Comparison of ENCODE assay signal across 10 cellular contexts in the genomic region with DNA sequence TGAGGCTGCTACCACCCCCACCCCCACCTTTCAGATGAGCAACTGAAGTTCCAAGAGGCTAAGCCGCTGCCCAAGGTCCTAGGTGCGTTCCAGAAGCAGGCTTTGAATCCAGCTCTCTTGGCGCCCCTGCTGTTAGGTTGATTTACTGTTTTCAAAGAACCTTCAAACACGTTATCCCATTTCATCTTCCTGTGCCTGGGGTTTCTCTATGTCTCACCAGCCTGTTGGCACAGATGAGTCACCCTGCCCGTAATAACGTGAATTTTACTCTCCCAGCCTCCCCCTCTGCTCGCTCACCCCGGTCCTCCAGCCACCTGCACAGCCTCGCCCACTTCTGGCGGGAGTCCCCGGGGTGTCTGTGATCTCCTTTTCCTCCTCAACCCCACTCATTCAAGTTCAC. TPM values are rescaled to one million over a fixed set of nuclear protein-coding genes. Genes with fewer than 3 reads are reported as not detected.
DNase-seq lines count a peak whose midpoint lies in the region; ATAC-seq, FAIRE-seq and TF ChIP-seq lines count a peak whose summit lies in the region.
"Had no signal": no experiment of that assay in that cellular context is flagged by ENCODE, and none has a peak within 500 bp of the region (broad histone marks: within the 10 kb centered on the region; RNA-seq: fewer than 3 reads in every experiment).

No MANE protein-coding gene starts in this region.

- peaks cover 45% of the 10 kb centered on the region for H3K4me1 Mint-ChIP-seq in activated CD4-positive, alpha-beta memory T cell treated with anti-CD3 and anti-CD28 coated beads, Interleukin-2, amount 10 ng/mL, durations not matched to agents 7 days and 5 days

- ATAC-seq in A549 = peak; percentile 89 to 95
- no peak for ATAC-seq in HG03097 (IDR thresholded peaks at IDR 0.05; ENCODE audit: low FRiP score, unreplicated experiment)
- ATAC-seq: left lobe of liver, Right ventricle myocardium inferior had no signal

- H3K9ac ChIP-seq in Loucy (ENCODE audit: low read depth, low read length, poor library complexity, severe bottlenecking) = no peak overlapping the region

- TF ChIP-seq CTCF in A549 (IDR thresholded peaks at IDR 0.05) = peak; percentile 32; the same call in 1 of the 3 replicates
- TF ChIP-seq CTCF in Loucy (conservative IDR thresholded peaks at IDR 0.05; ENCODE audit: low read length) = no peak
- no peak for TF ChIP-seq CTCF in D721Med (IDR thresholded peaks at IDR 0.05; ENCODE audit: insufficient read depth, missing control alignments)

- H3K4me2 ChIP-seq in A549 = peak overlapping the region; percentile 67
- H3K4me2 ChIP-seq in Loucy (ENCODE audit: low read depth, low read length, poor library complexity, severe bottlenecking) = peak overlapping the region; percentile 10

- FAIRE-seq in A549 (lab: Jason Lieb, UNC) (no peak), D721Med (lab: Jason Lieb, UNC) (no peak)

- WGBS in A549 (ENCODE audit: missing lambda C conversion rate) = 7% methylated on average over 11 of the region's 11 CpGs

- H3K9me3 Mint-ChIP-seq in activated CD4-positive, alpha-beta memory T cell treated with anti-CD3 and anti-CD28 coated beads, Interleukin-2, amount 10 ng/mL, durations not matched to agents 7 days and 5 days = no peaks in the 10 kb centered on the region

- 0 out of 5 replicates have a peak, but pooled peaks of 1 of the 2 experiments have one; percentile 17 for TF ChIP-seq EP300 in A549 (IDR thresholded peaks at IDR 0.05)

- CTCF ChIA-PET in A549 (lab: Yijun Ruan, JAX) = interaction anchor here (0.6 to 12.5 kb wide), 12 partner anchors 8 to 407 kb away, joined by 3 to 342 read pairs (median 4); no protein-coding TSS in a partner anchor
- CTCF ChIA-PET in activated CD4-positive, alpha-beta memory T cell treated with anti-CD3 and anti-CD28 coated beads, Interleukin-2, amount 10 ng/mL, durations not matched to agents 7 days and 5 days (lab: Charles Lee) = interaction anchor here (1.2 to 3.4 kb wide), 4 partner anchors 9 to 335 kb away, joined by 5 to 15 read pairs (median 10); a partner anchor contains a TSS

- H3K9me3 ChIP-seq in A549 (no peaks in the 10 kb centered on the region), Loucy (ENCODE audit: insufficient read depth, low read depth, low read length) (no peaks in the 10 kb centered on the region)

- H3K4me3 ChIP-seq in A549 = no peak overlapping the region
- H3K4me3 ChIP-seq in Loucy (ENCODE audit: low read length, poor library complexity, severe bottlenecking) = no peak overlapping the region

- no peak overlapping the region for H2AFZ ChIP-seq in Loucy (ENCODE audit: low read length)

- peaks cover 32% of the 10 kb centered on the region for H3K4me1 ChIP-seq in A549
- peaks cover 14% of the 10 kb centered on the region for H3K4me1 ChIP-seq in Loucy (ENCODE audit: insufficient read depth, low read length, poor library complexity, severe bottlenecking)

- H3K27me3 Mint-ChIP-seq in activated CD4-positive, alpha-beta memory T cell treated with anti-CD3 and anti-CD28 coated beads, Interleukin-2, amount 10 ng/mL, durations not matched to agents 7 days and 5 days = no peaks in the 10 kb centered on the region

- no peaks in the 10 kb centered on the region for H3K36me3 Mint-ChIP-seq in activated CD4-positive, alpha-beta memory T cell treated with anti-CD3 and anti-CD28 coated beads, Interleukin-2, amount 10 ng/mL, durations not matched to agents 7 days and 5 days (ENCODE audit: low read depth)

- H3K27ac Mint-ChIP-seq in activated CD4-positive, alpha-beta memory T cell treated with anti-CD3 and anti-CD28 coated beads, Interleukin-2, amount 10 ng/mL, durations not matched to agents 7 days and 5 days = peak overlapping the region; percentile 69

- DNase-seq in A549 (ENCODE audit: low read depth in 1 of 2, low spot score in 1 of 2) (peak; percentile 69 to 82), mesenteric fat pad (ENCODE audit: low spot score) (peak; percentile 79), D721Med (ENCODE audit: insufficient read length, low spot score) (no peak), HUDEP-2 (lab: John Stamatoyannopoulos, UW; ENCODE audit: unreplicated experiment in 76 of 76) (no peak), HuH-7.5 (ENCODE audit: low spot score) (no peak)
- peak; percentile 64 for DNase-seq in activated CD4-positive, alpha-beta memory T cell treated with anti-CD3 and anti-CD28 coated beads, Interleukin-2, amount 10 ng/mL, durations not matched to agents 7 days and 5 days

- no peaks in the 10 kb centered on the region for H3K27me3 ChIP-seq in Loucy (ENCODE audit: insufficient read depth, low read length, poor library complexity, severe bottlenecking)

- peak overlapping the region; percentile 8 for H3K4me3 Mint-ChIP-seq in activated CD4-positive, alpha-beta memory T cell treated with anti-CD3 and anti-CD28 coated beads, Interleukin-2, amount 10 ng/mL, durations not matched to agents 7 days and 5 days

- H4K20me1 ChIP-seq in Loucy (ENCODE audit: insufficient read depth, low read length, poor library complexity, severe bottlenecking) = no peaks in the 10 kb centered on the region

- no peaks in the 10 kb centered on the region for H3K9me2 ChIP-seq in Loucy (replicated peaks; ENCODE audit: low read depth, low read length)

- peak overlapping the region; percentile 73 to 84 for H3K27ac ChIP-seq in A549

- no peaks in the 10 kb centered on the region for H3F3A ChIP-seq in Loucy (ENCODE audit: low read depth)

- TF ChIP-seq POLR2A in A549 (IDR thresholded peaks at IDR 0.05; ENCODE audit: low read length) = no peak

- peak; percentile 61 to 62 for TF ChIP-seq RAD21 in A549 (conservative IDR thresholded peaks at IDR 0.05 in 1 of 2, IDR thresholded peaks at IDR 0.05 in 1 of 2)

- POLR2A ChIA-PET in A549 (lab: Yijun Ruan, JAX) = interaction anchor here (0.6 to 0.9 kb wide), 2 partner anchors 13 to 66 kb away, joined by 3 read pairs; a partner anchor contains a TSS
- POLR2A ChIA-PET in activated CD4-positive, alpha-beta memory T cell treated with anti-CD3 and anti-CD28 coated beads, Interleukin-2, amount 10 ng/mL, durations not matched to agents 7 days and 5 days (lab: Charles Lee) = interaction anchor here (0.8 to 1.0 kb wide), 3 partner anchors 14 to 135 kb away, joined by 3 to 4 read pairs (median 3); a partner anchor contains a TSS

- no peaks in the 10 kb centered on the region for H3K79me2 ChIP-seq in Loucy (ENCODE audit: insufficient read depth, low read length)

- no peaks in the 10 kb centered on the region for H3K36me3 ChIP-seq in Loucy (ENCODE audit: insufficient read depth, low read length)

TF ChIP-seq in A549, 52 proteins besides CTCF, POLR2A, EP300 and RAD21 (continues in another document):
- TF ChIP-seq, protein P1, sequence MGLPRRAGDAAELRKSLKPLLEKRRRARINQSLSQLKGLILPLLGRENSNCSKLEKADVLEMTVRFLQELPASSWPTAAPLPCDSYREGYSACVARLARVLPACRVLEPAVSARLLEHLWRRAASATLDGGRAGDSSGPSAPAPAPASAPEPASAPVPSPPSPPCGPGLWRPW (IDR thresholded peaks at IDR 0.05) = no peak
- TF ChIP-seq, protein P2, sequence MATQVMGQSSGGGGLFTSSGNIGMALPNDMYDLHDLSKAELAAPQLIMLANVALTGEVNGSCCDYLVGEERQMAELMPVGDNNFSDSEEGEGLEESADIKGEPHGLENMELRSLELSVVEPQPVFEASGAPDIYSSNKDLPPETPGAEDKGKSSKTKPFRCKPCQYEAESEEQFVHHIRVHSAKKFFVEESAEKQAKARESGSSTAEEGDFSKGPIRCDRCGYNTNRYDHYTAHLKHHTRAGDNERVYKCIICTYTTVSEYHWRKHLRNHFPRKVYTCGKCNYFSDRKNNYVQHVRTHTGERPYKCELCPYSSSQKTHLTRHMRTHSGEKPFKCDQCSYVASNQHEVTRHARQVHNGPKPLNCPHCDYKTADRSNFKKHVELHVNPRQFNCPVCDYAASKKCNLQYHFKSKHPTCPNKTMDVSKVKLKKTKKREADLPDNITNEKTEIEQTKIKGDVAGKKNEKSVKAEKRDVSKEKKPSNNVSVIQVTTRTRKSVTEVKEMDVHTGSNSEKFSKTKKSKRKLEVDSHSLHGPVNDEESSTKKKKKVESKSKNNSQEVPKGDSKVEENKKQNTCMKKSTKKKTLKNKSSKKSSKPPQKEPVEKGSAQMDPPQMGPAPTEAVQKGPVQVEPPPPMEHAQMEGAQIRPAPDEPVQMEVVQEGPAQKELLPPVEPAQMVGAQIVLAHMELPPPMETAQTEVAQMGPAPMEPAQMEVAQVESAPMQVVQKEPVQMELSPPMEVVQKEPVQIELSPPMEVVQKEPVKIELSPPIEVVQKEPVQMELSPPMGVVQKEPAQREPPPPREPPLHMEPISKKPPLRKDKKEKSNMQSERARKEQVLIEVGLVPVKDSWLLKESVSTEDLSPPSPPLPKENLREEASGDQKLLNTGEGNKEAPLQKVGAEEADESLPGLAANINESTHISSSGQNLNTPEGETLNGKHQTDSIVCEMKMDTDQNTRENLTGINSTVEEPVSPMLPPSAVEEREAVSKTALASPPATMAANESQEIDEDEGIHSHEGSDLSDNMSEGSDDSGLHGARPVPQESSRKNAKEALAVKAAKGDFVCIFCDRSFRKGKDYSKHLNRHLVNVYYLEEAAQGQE (IDR thresholded peaks at IDR 0.05) = no peak
- TF ChIP-seq HOXB13 (CRISPR knock-in tag; IDR thresholded peaks at IDR 0.05; ENCODE audit: low read depth) (no peak), TP53 (CRISPR knock-in tag; IDR thresholded peaks at IDR 0.05) (no peak), FOSL2 (IDR thresholded peaks at IDR 0.05) (peak; percentile 65), FOSL2 (CRISPR knock-in tag; IDR thresholded peaks at IDR 0.05) (peak; percentile 76), POLR2AphosphoS2 (conservative IDR thresholded peaks at IDR 0.05; ENCODE audit: low read length) (no peak), RNF2 (IDR thresholded peaks at IDR 0.05; ENCODE audit: borderline replicate concordance, low read depth) (no peak), HEYL (CRISPR knock-in tag; IDR thresholded peaks at IDR 0.05) (no peak), HOXA7 (CRISPR knock-in tag; IDR thresholded peaks at IDR 0.05) (no peak)
- TF ChIP-seq, protein P3, sequence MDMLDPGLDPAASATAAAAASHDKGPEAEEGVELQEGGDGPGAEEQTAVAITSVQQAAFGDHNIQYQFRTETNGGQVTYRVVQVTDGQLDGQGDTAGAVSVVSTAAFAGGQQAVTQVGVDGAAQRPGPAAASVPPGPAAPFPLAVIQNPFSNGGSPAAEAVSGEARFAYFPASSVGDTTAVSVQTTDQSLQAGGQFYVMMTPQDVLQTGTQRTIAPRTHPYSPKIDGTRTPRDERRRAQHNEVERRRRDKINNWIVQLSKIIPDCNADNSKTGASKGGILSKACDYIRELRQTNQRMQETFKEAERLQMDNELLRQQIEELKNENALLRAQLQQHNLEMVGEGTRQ (IDR thresholded peaks at IDR 0.05) = no peak

RNA-seq across cellular contexts. Expression of a gene that starts 13.1 kb away (rescaled TPM):
- 29.8 and 33.1 TPM in 2 replicates for polyA plus RNA-seq in A549 (2011; rRNA removed)
- polyA plus RNA-seq in A549 (2012; cell fraction: cytosol; rRNA removed) = 15.5 and 15.6 TPM in 2 replicates
- 21.9 and 38.9 TPM in 2 replicates for polyA plus RNA-seq in A549 (2012; cell fraction: nucleus; rRNA removed)
- polyA plus RNA-seq in A549 (2017; fragmentation: RNase III; extraction: RNeasy Plus Mini Kit Qiagen cat#74134 plus additional on column Dnase treatment) = 24.2 to 27.1 TPM (median 24.9 TPM) in 3 replicates
- 26.6 and 32.2 TPM in 2 replicates for polyA minus RNA-seq in A549 (2011; rRNA and poly(A)+ RNA removed)
- 1 to 10 TPM; 7.5 to 8.0 TPM for total RNA-seq in activated CD4-positive, alpha-beta memory T cell treated with anti-CD3 and anti-CD28 coated beads, Interleukin-2, amount 10 ng/mL, durations not matched to agents 7 days and 5 days
- total RNA-seq in mesenteric fat pad = 24.9 TPM

Comparison
In these comparisons a context has a peak if more than half of its experiments do, and no peak if none do; other contexts are left out.
1. DNase-seq: peak in A549 (2 of 2), activated CD4-positive, alpha-beta memory T cell treated with anti-CD3 and anti-CD28 coated beads, Interleukin-2, amount 10 ng/mL, durations not matched to agents 7 days and 5 days (single experiment) and mesenteric fat pad (single experiment); none in D721Med (single experiment), HUDEP-2 (0 of 76) and HuH-7.5 (single experiment).